9 cellular contexts compared by ENCODE assay signal in the genomic region with DNA sequence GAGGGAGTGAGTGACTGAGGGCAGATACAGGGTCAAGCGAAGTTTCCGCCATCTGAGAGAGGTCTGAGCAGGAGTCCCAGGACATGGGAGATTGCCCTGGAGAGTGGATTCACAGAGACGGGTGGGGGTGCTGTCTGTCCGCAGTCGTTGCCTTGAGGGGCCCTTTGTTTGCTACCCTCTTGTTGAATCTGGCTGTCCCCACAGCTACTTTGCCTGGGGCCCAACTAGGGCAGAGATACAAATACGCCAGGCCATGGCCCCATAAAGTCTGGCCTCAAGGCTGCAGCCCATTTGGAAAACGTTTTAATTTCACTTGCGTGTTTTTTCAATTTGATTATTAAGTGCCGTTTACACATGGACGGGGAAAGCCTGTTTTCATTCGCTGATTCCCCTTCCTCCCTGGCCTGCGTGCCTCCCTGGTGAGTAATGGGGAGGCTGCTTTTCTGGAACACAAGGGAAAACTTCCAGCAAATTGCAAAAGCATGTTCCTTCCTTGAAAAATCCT.
DNase-seq lines count a peak whose midpoint lies in the region; ATAC-seq and TF ChIP-seq lines count a peak whose summit lies in the region.
"Had no signal": no experiment of that assay in that cellular context is flagged by ENCODE, and none has a peak within 500 bp of the region (broad histone marks: within the 10 kb centered on the region; RNA-seq: fewer than 3 reads in every experiment).

No MANE protein-coding gene starts in this region.

- H3K4me1 Mint-ChIP-seq in stimulated activated naive B cell treated with anti-CD40 and anti-IgM and Interleukin-4, amounts not matched to agents 10 μg/mL and 1 μg/mL and 100 μg/mL, for 72 hours = peaks cover 4 to 12% of the 10 kb centered on the region in 2 donors

- no peak for ATAC-seq in stimulated activated naive B cell treated with anti-CD40 and anti-IgM and Interleukin-4, amounts not matched to agents 10 μg/mL and 1 μg/mL and 100 μg/mL, for 72 hours (replicated peaks)
- ATAC-seq: effector memory CD8-positive, alpha-beta T cell had no signal

- H3K9me3 Mint-ChIP-seq in stimulated activated naive B cell treated with anti-CD40 and anti-IgM and Interleukin-4, amounts not matched to agents 10 μg/mL and 1 μg/mL and 100 μg/mL, for 72 hours = no peaks in the 10 kb centered on the region
- H3K9me3 Mint-ChIP-seq: effector memory CD8-positive, alpha-beta T cell had no signal

- peak; percentile 37 to 94 for TF ChIP-seq EP300 in tibial nerve (IDR thresholded peaks at IDR 0.05)

- no peaks in the 10 kb centered on the region for H3K27me3 ChIP-seq in tibial nerve

- CTCF ChIA-PET in GM10248 (lab: Yijun Ruan, JAX) = interaction anchor here (1.3 to 3.0 kb wide), 2 partner anchors 12 kb away, joined by 3 to 16 read pairs; no protein-coding TSS in a partner anchor

- POLR2A ChIA-PET in GM10248 (lab: Yijun Ruan, JAX) = no interaction called here

- H3K27ac Mint-ChIP-seq in stimulated activated naive B cell treated with anti-CD40 and anti-IgM and Interleukin-4, amounts not matched to agents 10 μg/mL and 1 μg/mL and 100 μg/mL, for 72 hours = no peak overlapping the region

- H3K36me3 ChIP-seq in tibial nerve = no peaks in the 10 kb centered on the region

- no peak overlapping the region for H3K4me3 Mint-ChIP-seq in stimulated activated naive B cell treated with anti-CD40 and anti-IgM and Interleukin-4, amounts not matched to agents 10 μg/mL and 1 μg/mL and 100 μg/mL, for 72 hours
- H3K4me3 Mint-ChIP-seq: effector memory CD8-positive, alpha-beta T cell had no signal

- TF ChIP-seq CTCF in epithelial cell of esophagus (IDR thresholded peaks at IDR 0.05; ENCODE audit: insufficient read depth, low read depth, low read length, missing control alignments) (no peak), tibial nerve (IDR thresholded peaks at IDR 0.05) (peak in 1 of 5 experiments; percentile 22), GM10248 (IDR thresholded peaks at IDR 0.05; ENCODE audit: control extremely low read depth, extremely low read depth, low read depth, missing control alignments) (no peak)

- peak overlapping the region; percentile 69 to 96 (median 86) for H3K27ac ChIP-seq in tibial nerve

- H3K36me3 Mint-ChIP-seq in stimulated activated naive B cell treated with anti-CD40 and anti-IgM and Interleukin-4, amounts not matched to agents 10 μg/mL and 1 μg/mL and 100 μg/mL, for 72 hours = no peaks in the 10 kb centered on the region

- WGBS in tibial nerve, 2 donors = 21 to 34% methylated on average over 12 of the region's 12 CpGs

- H3K4me1 ChIP-seq in tibial nerve = peaks cover 0 to 40% (median 14%) of the 10 kb centered on the region in 4 donors

- DNase-seq in LHCN-M2 (ENCODE audit: low read depth) (peak; percentile 90), epithelial cell of esophagus (ENCODE audit: low read depth) (peak; percentile 86), mucosa of gallbladder (ENCODE audit: low spot score) (peak; percentile 17), tibial nerve (ENCODE audit: low spot score in 2 of 2) (peak; percentile 43 to 70), T-helper 2 cell (no peak), GM10248 (ENCODE audit: extremely low spot score) (no peak)
- DNase-seq in NK-92 treated with Interleukin-12 subunit alpha and Interleukin-12 subunit beta, amount 100 ng/mL, for 24 hours (lab: John Stamatoyannopoulos, UW) = no peak
- no peak for DNase-seq in stimulated activated naive B cell treated with anti-CD40 and anti-IgM and Interleukin-4, amounts not matched to agents 10 μg/mL and 1 μg/mL and 100 μg/mL, for 72 hours
- DNase-seq: effector memory CD8-positive, alpha-beta T cell had no signal

- H3K27me3 Mint-ChIP-seq in stimulated activated naive B cell treated with anti-CD40 and anti-IgM and Interleukin-4, amounts not matched to agents 10 μg/mL and 1 μg/mL and 100 μg/mL, for 72 hours = peaks cover 32 to 48% of the 10 kb centered on the region in 2 donors

- no peak overlapping the region for H3K4me3 ChIP-seq in epithelial cell of esophagus (ENCODE audit: low read length)
- no peak overlapping the region for H3K4me3 ChIP-seq in tibial nerve

- TF ChIP-seq POLR2A in tibial nerve (IDR thresholded peaks at IDR 0.05) = no peak

- no peaks in the 10 kb centered on the region for H3K9me3 ChIP-seq in tibial nerve

Comparison
In these comparisons a context has a peak if more than half of its experiments do, and no peak if none do; other contexts are left out.
1. DNase-seq: peak in LHCN-M2 (single experiment), epithelial cell of esophagus (single experiment), mucosa of gallbladder (single experiment) and tibial nerve (2 of 2); none in T-helper 2 cell (0 of 5), GM10248 (single experiment), NK-92 treated with Interleukin-12 subunit alpha and Interleukin-12 subunit beta, amount 100 ng/mL, for 24 hours (single experiment) and stimulated activated naive B cell treated with anti-CD40 and anti-IgM and Interleukin-4, amounts not matched to agents 10 μg/mL and 1 μg/mL and 100 μg/mL, for 72 hours (single experiment).